Comparison of ENCODE assay signal across 19 cellular contexts in genomic region chr5:136235316-136235715, GRCh38. TPM values are rescaled to one million over a fixed set of nuclear protein-coding genes. Genes with fewer than 3 reads are reported as not detected.
"Had no signal": no experiment of that assay in that cellular context is flagged by ENCODE, and none has a peak within 500 bp of the region (broad histone marks: within the 10 kb centered on the region; RNA-seq: fewer than 3 reads in every experiment).

No MANE protein-coding gene starts in this region.

- H3K9me3 Mint-ChIP-seq: activated B cell treated with CpG ODN at 0.5 μM for 24 hours; activated CD4-positive, alpha-beta T cell treated with anti-CD3 and anti-CD28 coated beads, Interleukin-2, amount 10 ng/mL, durations not matched to agents 24 days and 14 days; activated naive CD4-positive, alpha-beta T cell treated with anti-CD3 and anti-CD28 coated beads for 36 hours; activated T-helper 17 cell treated with anti-CD3 and anti-CD28 coated beads, Interleukin-2, amount 50 U/mL, for 72 hours; stimulated activated naive CD8-positive, alpha-beta T cell treated with anti-CD3 and anti-CD28 coated beads, Interleukin-15, amount 100 ng/mL, for 72 hours had no signal

- H3K27ac Mint-ChIP-seq: activated B cell treated with CpG ODN at 0.5 μM for 24 hours; activated CD4-positive, alpha-beta T cell treated with anti-CD3 and anti-CD28 coated beads, Interleukin-2, amount 10 ng/mL, durations not matched to agents 24 days and 14 days; activated naive CD4-positive, alpha-beta T cell treated with anti-CD3 and anti-CD28 coated beads for 36 hours; activated T-helper 17 cell treated with anti-CD3 and anti-CD28 coated beads, Interleukin-2, amount 50 U/mL, for 72 hours; stimulated activated naive CD8-positive, alpha-beta T cell treated with anti-CD3 and anti-CD28 coated beads, Interleukin-15, amount 100 ng/mL, for 72 hours; T-helper 17 cell had no signal

- H3K27me3 ChIP-seq: adrenal gland, colonic mucosa had no signal

- H3K36me3 ChIP-seq: adrenal gland, colonic mucosa, thoracic aorta had no signal

- ATAC-seq: activated T-helper 17 cell treated with anti-CD3 and anti-CD28 coated beads, Interleukin-2, amount 50 U/mL, for 72 hours; left cardiac atrium; sciatic nerve; stimulated activated naive CD8-positive, alpha-beta T cell treated with anti-CD3 and anti-CD28 coated beads, Interleukin-15, amount 100 ng/mL, for 72 hours; T-helper 17 cell had no signal

- H3K4me1 Mint-ChIP-seq: activated B cell treated with CpG ODN at 0.5 μM for 24 hours; activated CD4-positive, alpha-beta T cell treated with anti-CD3 and anti-CD28 coated beads, Interleukin-2, amount 10 ng/mL, durations not matched to agents 24 days and 14 days; activated T-helper 17 cell treated with anti-CD3 and anti-CD28 coated beads, Interleukin-2, amount 50 U/mL, for 72 hours; stimulated activated naive CD8-positive, alpha-beta T cell treated with anti-CD3 and anti-CD28 coated beads, Interleukin-15, amount 100 ng/mL, for 72 hours; T-helper 17 cell had no signal

- H3K4me3 Mint-ChIP-seq: activated B cell treated with CpG ODN at 0.5 μM for 24 hours; activated CD4-positive, alpha-beta T cell treated with anti-CD3 and anti-CD28 coated beads, Interleukin-2, amount 10 ng/mL, durations not matched to agents 24 days and 14 days; activated naive CD4-positive, alpha-beta T cell treated with anti-CD3 and anti-CD28 coated beads for 36 hours; activated T-helper 17 cell treated with anti-CD3 and anti-CD28 coated beads, Interleukin-2, amount 50 U/mL, for 72 hours; stimulated activated naive CD8-positive, alpha-beta T cell treated with anti-CD3 and anti-CD28 coated beads, Interleukin-15, amount 100 ng/mL, for 72 hours; T-helper 17 cell had no signal

- H3K4me3 ChIP-seq: adrenal gland, colonic mucosa, psoas muscle, thoracic aorta had no signal

- DNase-seq: activated B cell treated with CpG ODN at 0.5 μM for 24 hours; activated CD4-positive, alpha-beta T cell treated with anti-CD3 and anti-CD28 coated beads, Interleukin-2, amount 10 ng/mL, durations not matched to agents 24 days and 14 days; activated naive CD4-positive, alpha-beta T cell treated with anti-CD3 and anti-CD28 coated beads for 36 hours; activated T-cell treated with anti-CD3 and anti-CD28 coated beads for 4 hours; adrenal gland; caudate nucleus; colonic mucosa; hippocampal formation; left cardiac atrium; psoas muscle; stimulated activated CD4-positive, alpha-beta T cell treated with anti-CD3 and anti-CD28 coated beads, Interleukin-4, amount 100 ng/mL, for 4 hours; stimulated activated naive CD8-positive, alpha-beta T cell treated with anti-CD3 and anti-CD28 coated beads, Interleukin-15, amount 100 ng/mL, for 72 hours; T-helper 17 cell had no signal

- H3K9me3 ChIP-seq: adrenal gland, colonic mucosa, psoas muscle, thoracic aorta had no signal

- H3K27ac ChIP-seq: adrenal gland, colonic mucosa, psoas muscle, thoracic aorta had no signal

- H3K4me1 ChIP-seq: adrenal gland, colonic mucosa, psoas muscle had no signal

RNA-seq across cellular contexts. Expression of gene SMIM32, which starts 42.4 kb away (rescaled TPM):
- total RNA-seq: activated B cell treated with CpG ODN at 0.5 μM for 24 hours; activated CD4-positive, alpha-beta T cell treated with anti-CD3 and anti-CD28 coated beads, Interleukin-2, amount 10 ng/mL, durations not matched to agents 24 days and 14 days; activated CD8-positive, alpha-beta memory T cell treated with anti-CD3 and anti-CD28 coated beads for 36 hours; activated naive CD4-positive, alpha-beta T cell treated with anti-CD3 and anti-CD28 coated beads for 36 hours; activated T-helper 17 cell treated with anti-CD3 and anti-CD28 coated beads, Interleukin-2, amount 50 U/mL, for 72 hours; adrenal gland; left cardiac atrium; osteoblast; sciatic nerve; T-helper 17 cell; thoracic aorta; urinary bladder had no signal
